Comparison of ENCODE assay signal across 17 cellular contexts in genomic region chr6:155328074-155328538, GRCh38. TPM values are rescaled to one million over a fixed set of nuclear protein-coding genes. Genes with fewer than 3 reads are reported as not detected.
A peak's percentile ranks its signal among the peaks of the same experiment; 100 is the strongest.
DNase-seq lines count a peak whose midpoint lies in the region; ATAC-seq and TF ChIP-seq lines count a peak whose summit lies in the region.
"Had no signal": no experiment of that assay in that cellular context is flagged by ENCODE, and none has a peak within 500 bp of the region (broad histone marks: within the 10 kb centered on the region; RNA-seq: fewer than 3 reads in every experiment).

No MANE protein-coding gene starts in this region.

- peak overlapping the region; percentile 10; the same call in 1 of the 2 replicates for H2AFZ ChIP-seq in PC-9
- peak overlapping the region; percentile 21 for H2AFZ ChIP-seq in hepatocyte

- H3K4me2 ChIP-seq in PC-9 = no peak overlapping the region
- H3K4me2 ChIP-seq in hepatocyte = peak overlapping the region; percentile 48
- H3K4me2 ChIP-seq: KMS-11 had no signal

- intact Hi-C loops in PC-9 (cut with micrococcal nuclease; ENCODE audit: unreplicated experiment) = loop anchor here (5.0 kb wide), 1 partner anchor 1234 kb away; no protein-coding TSS in a partner anchor
- intact Hi-C loops in upper lobe of right lung (cut with DNase I) = loop anchor here (5.0 kb wide), 1 partner anchor 204 kb away; no protein-coding TSS in a partner anchor
- intact Hi-C loops in colonic mucosa (cut with DNase I) = loop anchor here (5.0 kb wide), 1 partner anchor 204 kb away; no protein-coding TSS in a partner anchor

- no peaks in the 10 kb centered on the region for H3K27me3 ChIP-seq in PC-9 (ENCODE audit: insufficient read depth, low read depth)
- H3K27me3 ChIP-seq in hepatocyte = no peaks in the 10 kb centered on the region
- H3K27me3 ChIP-seq in upper lobe of right lung = no peaks in the 10 kb centered on the region
- H3K27me3 ChIP-seq in colonic mucosa = no peaks in the 10 kb centered on the region
- H3K27me3 ChIP-seq: uterus had no signal

- no peaks in the 10 kb centered on the region; the same call in 1 of the 2 replicates for H3K9me2 ChIP-seq in PC-9 (ENCODE audit: insufficient read depth)
- no peaks in the 10 kb centered on the region for H3K9me2 ChIP-seq in hepatocyte (replicated peaks; ENCODE audit: insufficient read depth)

- CTCF ChIA-PET in PC-9 (lab: Charles Lee) = interaction anchor here (0.6 kb wide), 1 partner anchor 437 kb away, joined by 3 read pairs; no protein-coding TSS in a partner anchor

- POLR2A ChIA-PET in PC-9 (lab: Charles Lee; ENCODE audit: unreplicated experiment) = no interaction called here

- DNase-seq in activated naive CD8-positive, alpha-beta T cell treated with anti-CD3 and anti-CD28 coated beads, Interleukin-2, amount 50 U/mL, for 24 hours = no peak
- DNase-seq in PC-9 = no peak
- no peak for DNase-seq in hepatocyte (ENCODE audit: low spot score)
- no peak for DNase-seq in upper lobe of right lung
- DNase-seq in MV-4-11 (lab: John Stamatoyannopoulos, UW) = no peak
- DNase-seq in NCI-H2107 (lab: John Stamatoyannopoulos, UW) = no peak
- no peak for DNase-seq in colonic mucosa
- DNase-seq: cortex of kidney, kidney, SIG-M5 had no signal

- no peaks in the 10 kb centered on the region for H3K36me3 ChIP-seq in PC-9 (ENCODE audit: low read depth)
- no peaks in the 10 kb centered on the region for H3K36me3 ChIP-seq in hepatocyte (replicated peaks; ENCODE audit: insufficient read depth, low read depth)
- no peaks in the 10 kb centered on the region for H3K36me3 ChIP-seq in upper lobe of right lung
- no peaks in the 10 kb centered on the region for H3K36me3 ChIP-seq in colonic mucosa
- H3K36me3 ChIP-seq: uterus, WERI-Rb-1 had no signal

- TF ChIP-seq CTCF in PC-9 (conservative IDR thresholded peaks at IDR 0.05) (no peak), hepatocyte (IDR thresholded peaks at IDR 0.05; ENCODE audit: poor library complexity) (no peak), upper lobe of right lung (IDR thresholded peaks at IDR 0.05) (no peak), colonic mucosa (IDR thresholded peaks at IDR 0.05) (no peak)

- no peaks in the 10 kb centered on the region for H3K4me1 ChIP-seq in PC-9 (replicated peaks; ENCODE audit: insufficient read depth)
- H3K4me1 ChIP-seq in hepatocyte (ENCODE audit: insufficient read depth) = peaks cover 7% of the 10 kb centered on the region
- peaks cover 4% of the 10 kb centered on the region for H3K4me1 ChIP-seq in upper lobe of right lung
- no peaks in the 10 kb centered on the region for H3K4me1 ChIP-seq in colonic mucosa
- H3K4me1 ChIP-seq: uterus had no signal

- peaks cover 27% of the 10 kb centered on the region for H3K4me1 Mint-ChIP-seq in activated naive CD8-positive, alpha-beta T cell (ENCODE audit: low read depth)
- peaks cover 25% of the 10 kb centered on the region for H3K4me1 Mint-ChIP-seq in activated naive CD8-positive, alpha-beta T cell treated with anti-CD3 and anti-CD28 coated beads, Interleukin-2, amount 50 U/mL, for 24 hours

- H4K20me1 ChIP-seq in PC-9 (ENCODE audit: insufficient read depth) (no peaks in the 10 kb centered on the region), hepatocyte (ENCODE audit: insufficient read depth, poor library complexity, severe bottlenecking) (no peaks in the 10 kb centered on the region)

- H3K79me2 ChIP-seq in PC-9 (ENCODE audit: low read depth) (no peaks in the 10 kb centered on the region), hepatocyte (peaks cover 4% of the 10 kb centered on the region)

- no peak overlapping the region for H3K27ac ChIP-seq in PC-9
- H3K27ac ChIP-seq in hepatocyte = peak overlapping the region; percentile 84
- H3K27ac ChIP-seq in upper lobe of right lung = peak overlapping the region; percentile 31
- H3K27ac ChIP-seq in colonic mucosa = no peak overlapping the region
- H3K27ac ChIP-seq: KMS-11, uterus, WERI-Rb-1 had no signal

- WGBS in hepatocyte (ENCODE audit: low lambda C conversion rate, missing lambda C conversion rate) = 61% methylated on average over 6 of the region's 6 CpGs

- ATAC-seq in activated naive CD8-positive, alpha-beta T cell treated with anti-CD3 and anti-CD28 coated beads, Interleukin-2, amount 50 U/mL, for 24 hours = no peak
- no peak for ATAC-seq in upper lobe of right lung

- no peak overlapping the region for H3K9ac ChIP-seq in colonic mucosa (ENCODE audit: low read depth in 2 of 2, low read length in 2 of 2)
- H3K9ac ChIP-seq: KMS-11 had no signal

- H3K9me3 Mint-ChIP-seq in activated naive CD8-positive, alpha-beta T cell (ENCODE audit: low read depth) = no peaks in the 10 kb centered on the region
- no peaks in the 10 kb centered on the region for H3K9me3 Mint-ChIP-seq in activated naive CD8-positive, alpha-beta T cell treated with anti-CD3 and anti-CD28 coated beads, Interleukin-2, amount 50 U/mL, for 24 hours
- H3K9me3 Mint-ChIP-seq: activated T-cell treated with anti-CD3 and anti-CD28 coated beads, Interleukin-2, amount 50 U/mL, for 24 hours; CD4-positive, alpha-beta memory T cell; naive thymus-derived CD8-positive, alpha-beta T cell had no signal

- no peaks in the 10 kb centered on the region for H3K27me3 Mint-ChIP-seq in activated naive CD8-positive, alpha-beta T cell
- H3K27me3 Mint-ChIP-seq in activated naive CD8-positive, alpha-beta T cell treated with anti-CD3 and anti-CD28 coated beads, Interleukin-2, amount 50 U/mL, for 24 hours = no peaks in the 10 kb centered on the region
- H3K27me3 Mint-ChIP-seq: activated T-cell treated with anti-CD3 and anti-CD28 coated beads, Interleukin-2, amount 50 U/mL, for 24 hours had no signal

- BruUV-seq in PC-9 (replicated peaks; lab: Mats Ljungman, UMichigan) = no TSS peak

- H3F3A ChIP-seq in PC-9 (ENCODE audit: insufficient read depth, low read depth) = no peaks in the 10 kb centered on the region

- no peaks in the 10 kb centered on the region for H3K36me3 Mint-ChIP-seq in activated naive CD8-positive, alpha-beta T cell
- H3K36me3 Mint-ChIP-seq in activated naive CD8-positive, alpha-beta T cell treated with anti-CD3 and anti-CD28 coated beads, Interleukin-2, amount 50 U/mL, for 24 hours (ENCODE audit: low read depth) = no peaks in the 10 kb centered on the region
- H3K36me3 Mint-ChIP-seq: CD4-positive, alpha-beta memory T cell; naive thymus-derived CD8-positive, alpha-beta T cell had no signal

- no peak overlapping the region for H3K4me3 Mint-ChIP-seq in activated naive CD8-positive, alpha-beta T cell
- H3K4me3 Mint-ChIP-seq in activated naive CD8-positive, alpha-beta T cell treated with anti-CD3 and anti-CD28 coated beads, Interleukin-2, amount 50 U/mL, for 24 hours = no peak overlapping the region
- H3K4me3 Mint-ChIP-seq: activated T-cell treated with anti-CD3 and anti-CD28 coated beads, Interleukin-2, amount 50 U/mL, for 24 hours; CD4-positive, alpha-beta memory T cell had no signal

- H3K27ac Mint-ChIP-seq in activated naive CD8-positive, alpha-beta T cell = peak overlapping the region; percentile 67
- H3K27ac Mint-ChIP-seq in activated naive CD8-positive, alpha-beta T cell treated with anti-CD3 and anti-CD28 coated beads, Interleukin-2, amount 50 U/mL, for 24 hours = no peak overlapping the region
- H3K27ac Mint-ChIP-seq: activated T-cell treated with anti-CD3 and anti-CD28 coated beads, Interleukin-2, amount 50 U/mL, for 24 hours had no signal

- H3K4me3 ChIP-seq in PC-9 = no peak overlapping the region
- no peak overlapping the region for H3K4me3 ChIP-seq in hepatocyte
- H3K4me3 ChIP-seq in upper lobe of right lung = no peak overlapping the region
- no peak overlapping the region for H3K4me3 ChIP-seq in colonic mucosa
- H3K4me3 ChIP-seq: uterus had no signal

- no peaks in the 10 kb centered on the region for H3K9me3 ChIP-seq in PC-9 (ENCODE audit: insufficient read depth, low read depth)
- H3K9me3 ChIP-seq in hepatocyte (ENCODE audit: low read depth) = no peaks in the 10 kb centered on the region
- H3K9me3 ChIP-seq in upper lobe of right lung = no peaks in the 10 kb centered on the region
- H3K9me3 ChIP-seq in colonic mucosa = no peaks in the 10 kb centered on the region
- H3K9me3 ChIP-seq: uterus had no signal

RNA-seq across cellular contexts. Expression of gene TFB1M, which starts 13.8 kb away (rescaled TPM):
- total RNA-seq in PC-9 (2021) = 17.7 and 19.5 TPM in 2 replicates
- total RNA-seq in hepatocyte = 11.2 and 16.4 TPM in 2 replicates
- 10.3 and 14.9 TPM in 2 replicates for polyA plus RNA-seq in hepatocyte
- 18.6 TPM for total RNA-seq in upper lobe of right lung
- 10 to 100 TPM; 17.8 to 27.9 TPM for total RNA-seq in colonic mucosa

Comparison
In these comparisons a context has a peak if more than half of its experiments do, and no peak if none do; other contexts are left out.
1. H3K27ac ChIP-seq: peak in hepatocyte (single experiment) and upper lobe of right lung (single experiment); none in PC-9 (single experiment) and colonic mucosa (single experiment).